13 cellular contexts compared by ENCODE assay signal in the genomic region with DNA sequence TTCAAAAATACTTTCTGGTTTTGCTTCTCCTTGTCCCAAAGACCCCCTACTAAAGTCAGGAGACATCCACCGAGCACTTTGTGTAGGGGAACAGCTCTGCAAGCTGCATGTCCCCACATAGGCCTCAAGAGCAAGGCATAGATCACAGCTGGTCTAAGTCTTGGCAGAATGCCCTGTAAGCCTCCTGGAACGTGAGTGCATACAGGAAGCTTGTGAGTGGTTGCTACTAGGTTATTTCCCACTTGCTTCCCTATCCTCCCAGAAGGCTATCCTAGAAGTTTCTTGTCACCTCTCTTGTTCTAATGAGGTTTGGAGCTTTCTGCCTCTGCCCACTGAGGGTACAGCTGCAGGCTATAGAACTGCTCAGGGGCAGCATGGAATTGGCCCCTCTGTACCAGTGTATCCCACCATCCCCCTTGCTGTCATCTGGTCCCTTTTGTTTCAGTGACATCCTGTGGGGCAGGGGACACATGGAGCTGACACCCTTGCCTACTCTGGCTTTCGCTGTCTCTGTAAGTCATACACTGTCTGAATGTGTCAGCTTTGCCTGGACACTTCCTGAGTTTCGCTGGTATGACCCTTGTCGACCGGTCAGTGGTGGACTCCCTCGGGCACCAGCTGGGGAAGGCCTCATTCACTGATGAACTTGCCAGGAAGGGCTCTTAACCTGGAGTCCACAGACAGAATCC. TPM values are rescaled to one million over a fixed set of nuclear protein-coding genes. Genes with fewer than 3 reads are reported as not detected.
DNase-seq lines count a peak whose midpoint lies in the region; ATAC-seq and TF ChIP-seq lines count a peak whose summit lies in the region.
"Had no signal": no experiment of that assay in that cellular context is flagged by ENCODE, and none has a peak within 500 bp of the region (broad histone marks: within the 10 kb centered on the region; RNA-seq: fewer than 3 reads in every experiment).

No MANE protein-coding gene starts in this region.

- WGBS in SK-N-SH (ENCODE audit: low lambda C conversion rate) = 18% methylated on average over 4 of the region's 7 CpGs
- WGBS in stomach, 5 donors = 54 to 67% (median 64%) methylated on average over 7 of the region's 7 CpGs
- WGBS in smooth muscle cell (ENCODE audit: low lambda C conversion rate) = 77% methylated on average over 7 of the region's 7 CpGs

- POLR2A ChIA-PET in SK-N-SH (lab: Yijun Ruan, JAX) = no interaction called here

- H3K27ac ChIP-seq in SK-N-SH (ENCODE audit: low read depth in 2 of 2, low read length in 1 of 2) (peak overlapping the region in 1 of 2 experiments; percentile 36; a peak in 1 of 4 replicates), stomach (no peak overlapping the region), smooth muscle cell (ENCODE audit: low read depth) (no peak overlapping the region)
- H3K27ac ChIP-seq: SK-N-MC had no signal

- no peaks in the 10 kb centered on the region for H3K9me2 ChIP-seq in SK-N-SH

- no peak for TF ChIP-seq CTCF in SK-N-SH (IDR thresholded peaks at IDR 0.05)
- TF ChIP-seq CTCF in stomach (IDR thresholded peaks at IDR 0.05) = no peak
- TF ChIP-seq CTCF in smooth muscle cell (IDR thresholded peaks at IDR 0.05; ENCODE audit: borderline replicate concordance, insufficient read depth, poor library complexity, severe bottlenecking) = no peak

- H2AFZ ChIP-seq in SK-N-SH (ENCODE audit: low read depth) (no peak overlapping the region), smooth muscle cell (ENCODE audit: low read depth) (no peak overlapping the region)

- H3F3A ChIP-seq in SK-N-SH (replicated peaks; ENCODE audit: insufficient read depth) = no peaks in the 10 kb centered on the region
- H3F3A ChIP-seq in smooth muscle cell (ENCODE audit: low read depth) = no peaks in the 10 kb centered on the region

- TF ChIP-seq POLR2A in stomach (IDR thresholded peaks at IDR 0.05) = no peak

- H3K4me1 ChIP-seq in SK-N-SH (ENCODE audit: control insufficient read depth in 1 of 2, insufficient read depth in 2 of 2, low read depth in 1 of 2, low read length in 1 of 2) (peaks cover 0 to 16% of the 10 kb centered on the region in 2 experiments; a peak in 1 of 4 replicates), stomach (peaks cover 0 to 14% (median 11%) of the 10 kb centered on the region in 4 donors), smooth muscle cell (ENCODE audit: low read depth) (no peaks in the 10 kb centered on the region)

- no peaks in the 10 kb centered on the region for H3K36me3 ChIP-seq in SK-N-SH (replicated peaks in 1 of 2; ENCODE audit: control insufficient read depth in 1 of 2, insufficient read depth in 2 of 2, low read length in 1 of 2)
- H3K36me3 ChIP-seq in stomach = no peaks in the 10 kb centered on the region
- no peaks in the 10 kb centered on the region for H3K36me3 ChIP-seq in smooth muscle cell (ENCODE audit: low read depth)

- DNase-seq in SK-N-SH = peak; percentile 68
- peak; percentile 17 for DNase-seq in NCI-H82 treated with DMSO at 0.1 percent for 48 hours (lab: John Stamatoyannopoulos, UW; ENCODE audit: unreplicated experiment)
- peak; percentile 23 for DNase-seq in fibroblast of the conjunctiva (ENCODE audit: low read depth)
- DNase-seq in stomach = peak; percentile 67
- DNase-seq in smooth muscle cell (lab: John Stamatoyannopoulos, UW; ENCODE audit: unreplicated experiment) = no peak
- DNase-seq: ACHN; activated effector memory CD4-positive, alpha-beta T cell treated with anti-CD3 and anti-CD28 coated beads, Interleukin-2, amount 50 U/mL, for 16 hours; hippocampal formation; stimulated activated CD4-positive, alpha-beta T cell treated with anti-CD3 and anti-CD28 coated beads, Interleukin-15, amount 100 ng/mL, for 24 hours had no signal

- TF ChIP-seq RAD21 in SK-N-SH (IDR thresholded peaks at IDR 0.05; ENCODE audit: low read length) = no peak

- H4K20me1 ChIP-seq in SK-N-SH (ENCODE audit: insufficient read depth) = no peaks in the 10 kb centered on the region
- H4K20me1 ChIP-seq in smooth muscle cell (ENCODE audit: low read depth) = no peaks in the 10 kb centered on the region

- CTCF ChIA-PET in SK-N-SH (lab: Yijun Ruan, JAX) = interaction anchor here (0.6 to 2.5 kb wide), 7 partner anchors 8 to 535 kb away, joined by 3 to 17 read pairs (median 3); no protein-coding TSS in a partner anchor

- H3K79me2 ChIP-seq in SK-N-SH (ENCODE audit: insufficient read depth) = no peaks in the 10 kb centered on the region
- no peaks in the 10 kb centered on the region for H3K79me2 ChIP-seq in smooth muscle cell (ENCODE audit: low read depth)

- no peak for ATAC-seq in SK-N-SH treated with all-trans-retinoic acid at 6 μM for 48 hours
- ATAC-seq in GM19455 (IDR thresholded peaks at IDR 0.05; ENCODE audit: unreplicated experiment) = no peak
- no peak for ATAC-seq in GM21529 (IDR thresholded peaks at IDR 0.05; ENCODE audit: unreplicated experiment)

- H3K9me3 ChIP-seq in SK-N-SH = no peaks in the 10 kb centered on the region
- H3K9me3 ChIP-seq in stomach = no peaks in the 10 kb centered on the region
- H3K9me3 ChIP-seq in smooth muscle cell (replicated peaks; ENCODE audit: low read depth) = no peaks in the 10 kb centered on the region

- TF ChIP-seq EP300 in SK-N-SH (IDR thresholded peaks at IDR 0.05; ENCODE audit: borderline replicate concordance in 1 of 2, low read depth in 1 of 2, low read length in 1 of 2) (no peak), stomach (IDR thresholded peaks at IDR 0.05) (no peak)

- H3K4me2 ChIP-seq in SK-N-SH (no peak overlapping the region), smooth muscle cell (no peak overlapping the region)

- H3K4me3 ChIP-seq in SK-N-SH (ENCODE audit: low read depth in 2 of 2, low read length in 1 of 2) (no peak overlapping the region), stomach (no peak overlapping the region), smooth muscle cell (no peak overlapping the region)
- H3K4me3 ChIP-seq: SK-N-MC had no signal

- H3K9ac ChIP-seq in SK-N-SH (no peak overlapping the region), smooth muscle cell (ENCODE audit: low read depth) (no peak overlapping the region)

- no peaks in the 10 kb centered on the region for H3K27me3 ChIP-seq in SK-N-SH (ENCODE audit: insufficient read depth)
- H3K27me3 ChIP-seq in stomach = peaks cover 0 to 4% (median 0%) of the 10 kb centered on the region in 3 donors
- H3K27me3 ChIP-seq in smooth muscle cell (ENCODE audit: low read depth) = peaks cover 3% of the 10 kb centered on the region

- intact Hi-C loops in stomach (cut with DNase I; ENCODE audit: low total_unique reads) = no loop called here

TF ChIP-seq in SK-N-SH treated with all-trans-retinoic acid at 6 μM for 48 hours, 23 proteins besides CTCF, POLR2A, EP300 and RAD21 (continues in another document):
- no peak for TF ChIP-seq TCF4 (CRISPR knock-in tag; IDR thresholded peaks at IDR 0.05; ENCODE audit: borderline replicate concordance)
- no peak for TF ChIP-seq GLIS3 (CRISPR knock-in tag; IDR thresholded peaks at IDR 0.05)
- no peak for TF ChIP-seq TOX (CRISPR knock-in tag; IDR thresholded peaks at IDR 0.05; ENCODE audit: borderline replicate concordance)
- TF ChIP-seq ARNTL (CRISPR knock-in tag; IDR thresholded peaks at IDR 0.05; ENCODE audit: borderline replicate concordance, low read depth) = no peak
- TF ChIP-seq ZC3H10 (CRISPR knock-in tag; IDR thresholded peaks at IDR 0.05) = no peak
- TF ChIP-seq SNAI2 (CRISPR knock-in tag; IDR thresholded peaks at IDR 0.05) = no peak
- TF ChIP-seq RARB (CRISPR knock-in tag; IDR thresholded peaks at IDR 0.05) = no peak
- TF ChIP-seq, protein P1, sequence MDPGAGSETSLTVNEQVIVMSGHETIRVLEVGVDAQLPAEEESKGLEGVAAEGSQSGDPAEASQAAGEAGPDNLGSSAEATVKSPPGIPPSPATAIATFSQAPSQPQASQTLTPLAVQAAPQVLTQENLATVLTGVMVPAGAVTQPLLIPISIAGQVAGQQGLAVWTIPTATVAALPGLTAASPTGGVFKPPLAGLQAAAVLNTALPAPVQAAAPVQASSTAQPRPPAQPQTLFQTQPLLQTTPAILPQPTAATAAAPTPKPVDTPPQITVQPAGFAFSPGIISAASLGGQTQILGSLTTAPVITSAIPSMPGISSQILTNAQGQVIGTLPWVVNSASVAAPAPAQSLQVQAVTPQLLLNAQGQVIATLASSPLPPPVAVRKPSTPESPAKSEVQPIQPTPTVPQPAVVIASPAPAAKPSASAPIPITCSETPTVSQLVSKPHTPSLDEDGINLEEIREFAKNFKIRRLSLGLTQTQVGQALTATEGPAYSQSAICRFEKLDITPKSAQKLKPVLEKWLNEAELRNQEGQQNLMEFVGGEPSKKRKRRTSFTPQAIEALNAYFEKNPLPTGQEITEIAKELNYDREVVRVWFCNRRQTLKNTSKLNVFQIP (CRISPR knock-in tag; IDR thresholded peaks at IDR 0.05; ENCODE audit: borderline replicate concordance, low read depth) = no peak

RNA-seq across cellular contexts. Expression of a gene that starts 35.6 kb away (rescaled TPM):
- polyA plus RNA-seq in SK-N-SH (2012; rRNA removed) (not detected in 2 replicates), stomach (under 1 TPM in 1 of 3 donors, not detected in 2; 0.37 TPM), smooth muscle cell (not detected in 2 replicates)
- polyA plus RNA-seq in SK-N-SH (2012; cell fraction: cytosol; rRNA removed) = not detected in 2 replicates
- not detected in 2 replicates for polyA plus RNA-seq in SK-N-SH (2012; cell fraction: nucleus; rRNA removed)
- total RNA-seq in stomach (under 1 TPM in 1 of 5 donors, not detected in 4; 0.73 TPM), smooth muscle cell (not detected in 2 replicates)

RNA-seq across cellular contexts. Expression of a gene that starts 43.9 kb away (rescaled TPM):
- polyA plus RNA-seq in SK-N-SH (2012; rRNA removed) (not detected in 2 replicates), stomach (under 1 TPM; 0.15 to 0.68 (median 0.46) TPM), smooth muscle cell (not detected in 2 replicates)
- not detected in 2 replicates for polyA plus RNA-seq in SK-N-SH (2012; cell fraction: cytosol; rRNA removed)
- not detected in 2 replicates for polyA plus RNA-seq in SK-N-SH (2012; cell fraction: nucleus; rRNA removed)
- total RNA-seq in stomach (1 to 10 TPM in 1 of 5 donors, not detected in 4; 1.1 TPM), smooth muscle cell (not detected in 2 replicates)
